In the genomic region with DNA sequence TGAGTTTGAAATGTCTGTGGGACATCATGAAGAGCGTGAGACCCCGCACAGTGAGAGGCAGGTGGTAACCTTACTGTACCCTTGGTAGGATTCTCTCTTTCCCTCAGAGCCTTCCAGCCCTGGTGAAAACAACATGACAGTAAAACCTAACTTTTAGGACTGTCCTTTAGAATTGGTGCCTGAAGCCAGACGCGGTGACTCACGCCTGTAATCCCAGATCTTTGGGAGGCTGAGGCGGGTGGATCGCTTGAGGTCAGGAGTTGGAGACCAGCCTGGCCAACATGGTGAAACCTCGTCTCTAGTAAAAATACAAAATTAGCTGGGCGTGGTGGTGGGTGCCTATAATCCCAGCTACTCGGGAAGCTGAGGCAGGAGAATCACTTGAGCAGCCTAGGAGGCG, we compare ENCODE assay signal across 1 cellular context. TPM values are rescaled to one million over a fixed set of nuclear protein-coding genes. Genes with fewer than 3 reads are reported as not detected.
"Had no signal": no experiment of that assay in that cellular context is flagged by ENCODE, and none has a peak within 500 bp of the region (broad histone marks: within the 10 kb centered on the region; RNA-seq: fewer than 3 reads in every experiment).

No MANE protein-coding gene starts in this region.

RNA-seq across cellular contexts. Expression of gene SNORC, which starts 18.0 kb away (rescaled TPM):
- total RNA-seq: vagina had no signal
